Comparison of ENCODE assay signal across 31 cellular contexts in genomic region chr6:33778475-33779121, GRCh38. TPM values are rescaled to one million over a fixed set of nuclear protein-coding genes. Genes with fewer than 3 reads are reported as not detected.
"Had no signal": no experiment of that assay in that cellular context is flagged by ENCODE, and none has a peak within 500 bp of the region (broad histone marks: within the 10 kb centered on the region; RNA-seq: fewer than 3 reads in every experiment).

No MANE protein-coding gene starts in this region.

- H3K9me3 Mint-ChIP-seq: activated naive CD4-positive, alpha-beta T cell treated with anti-CD3 and anti-CD28 coated beads, Interleukin-2, amount 10 ng/mL, durations not matched to agents 7 days and 5 days; activated naive CD8-positive, alpha-beta T cell treated with anti-CD3 and anti-CD28 coated beads, Interleukin-2, amount 10 ng/mL, durations not matched to agents 7 days and 5 days; natural killer cell; T-cell; T-helper 2 cell treated with Interferon-gamma antibody and Interleukin-4, amounts not matched to agents 5 μg/mL and 100 μg/mL, for 36 hours had no signal

- H3K4me3 Mint-ChIP-seq: activated naive CD4-positive, alpha-beta T cell treated with anti-CD3 and anti-CD28 coated beads, Interleukin-2, amount 10 ng/mL, durations not matched to agents 7 days and 5 days; activated naive CD8-positive, alpha-beta T cell treated with anti-CD3 and anti-CD28 coated beads, Interleukin-2, amount 10 ng/mL, durations not matched to agents 7 days and 5 days; natural killer cell; T-cell; T-helper 2 cell treated with Interferon-gamma antibody and Interleukin-4, amounts not matched to agents 5 μg/mL and 100 μg/mL, for 36 hours had no signal

- H3K27me3 Mint-ChIP-seq: activated naive CD4-positive, alpha-beta T cell treated with anti-CD3 and anti-CD28 coated beads, Interleukin-2, amount 10 ng/mL, durations not matched to agents 7 days and 5 days; activated naive CD8-positive, alpha-beta T cell treated with anti-CD3 and anti-CD28 coated beads, Interleukin-2, amount 10 ng/mL, durations not matched to agents 7 days and 5 days; T-cell had no signal

- H3K4me3 ChIP-seq: ascending aorta, esophagus squamous epithelium, heart right ventricle, right lobe of liver, testis, transverse colon had no signal

- ATAC-seq: heart right ventricle; natural killer cell; right lobe of liver; stimulated activated naive CD8-positive, alpha-beta T cell treated with anti-CD3 and anti-CD28 coated beads, Interleukin-15, Interleukin-2, amounts not matched to agents 100 U/mL and 50 U/mL, for 24 hours; T-cell had no signal

- H3K9me3 ChIP-seq: ascending aorta, esophagus squamous epithelium, heart right ventricle, right lobe of liver, testis, transverse colon had no signal

- H3K4me1 ChIP-seq: right lobe of liver, testis, transverse colon had no signal

- H3K36me3 Mint-ChIP-seq: natural killer cell had no signal

- H3K27ac Mint-ChIP-seq: activated naive CD4-positive, alpha-beta T cell treated with anti-CD3 and anti-CD28 coated beads, Interleukin-2, amount 10 ng/mL, durations not matched to agents 7 days and 5 days; activated naive CD8-positive, alpha-beta T cell treated with anti-CD3 and anti-CD28 coated beads, Interleukin-2, amount 10 ng/mL, durations not matched to agents 7 days and 5 days; natural killer cell; T-cell; T-helper 2 cell treated with Interferon-gamma antibody and Interleukin-4, amounts not matched to agents 5 μg/mL and 100 μg/mL, for 36 hours had no signal

- H3K27ac ChIP-seq: ascending aorta, epithelial cell of prostate, esophagus squamous epithelium, heart right ventricle, right lobe of liver, testis, transverse colon had no signal

- DNase-seq: activated CD4-positive, alpha-beta T cell treated with anti-CD3 and anti-CD28 coated beads for 4 hours; activated CD4-positive, alpha-beta T cell treated with anti-CD3 and anti-CD28 coated beads, Interleukin-2, amount 50 U/mL, for 48 hours; activated CD4-positive, CD25-positive, alpha-beta regulatory T cell; activated CD8-positive, alpha-beta memory T cell treated with anti-CD3 and anti-CD28 coated beads for 24 hours; activated CD8-positive, alpha-beta memory T cell treated with anti-CD3 and anti-CD28 coated beads, Interleukin-2, amount 50 U/mL, for 4 hours; activated gamma-delta T cell; activated naive CD4-positive, alpha-beta T cell treated with anti-CD3 and anti-CD28 coated beads, Interleukin-2, amount 10 ng/mL, durations not matched to agents 7 days and 5 days; activated naive CD8-positive, alpha-beta T cell treated with anti-CD3 and anti-CD28 coated beads, Interleukin-2, amount 10 ng/mL, durations not matched to agents 7 days and 5 days; activated T-cell treated with anti-CD3 and anti-CD28 coated beads, Interleukin-2, amount 50 U/mL, for 1 hour; central memory CD4-positive, alpha-beta T cell; effector CD4-positive, alpha-beta T cell; esophagus squamous epithelium; foreskin melanocyte; heart right ventricle; natural killer cell; right lobe of liver; stimulated activated CD4-positive, alpha-beta T cell treated with anti-CD3 and anti-CD28 coated beads, Interleukin-2, amount 100 ng/mL, for 48 hours; stimulated activated naive CD8-positive, alpha-beta T cell treated with anti-CD3 and anti-CD28 coated beads, Interleukin-15, Interleukin-2, amounts not matched to agents 100 U/mL and 50 U/mL, for 24 hours; T-cell; testis; transverse colon had no signal

- H3K27me3 ChIP-seq: ascending aorta, esophagus squamous epithelium, heart right ventricle, right lobe of liver, testis, transverse colon had no signal

RNA-seq across cellular contexts. Expression of gene MLN, which starts 25.2 kb away (rescaled TPM):
- total RNA-seq: activated naive CD8-positive, alpha-beta T cell treated with anti-CD3 and anti-CD28 coated beads, Interleukin-2, amount 10 ng/mL, durations not matched to agents 7 days and 5 days; ascending aorta; esophagus squamous epithelium; glomerular endothelial cell; heart right ventricle; kidney epithelial cell; lower leg skin; natural killer cell; osteocyte; posterior vena cava; right lobe of liver; skeletal muscle tissue; T-cell; testis; transverse colon; urinary bladder had no signal
- polyA plus RNA-seq: heart right ventricle, urinary bladder had no signal

RNA-seq across cellular contexts. Expression of gene IP6K3, which starts 31.9 kb away (rescaled TPM):
- total RNA-seq: activated naive CD8-positive, alpha-beta T cell treated with anti-CD3 and anti-CD28 coated beads, Interleukin-2, amount 10 ng/mL, durations not matched to agents 7 days and 5 days; ascending aorta; glomerular endothelial cell; natural killer cell; T-cell had no signal
